In genomic region chr1:145988773-145989172, GRCh38 we compare ENCODE assay signal across 13 cellular contexts. TPM values are rescaled to one million over a fixed set of nuclear protein-coding genes. Genes with fewer than 3 reads are reported as not detected.
DNase-seq lines count a peak whose midpoint lies in the region; ATAC-seq, FAIRE-seq and TF ChIP-seq lines count a peak whose summit lies in the region.
"Had no signal": no experiment of that assay in that cellular context is flagged by ENCODE, and none has a peak within 500 bp of the region (broad histone marks: within the 10 kb centered on the region; RNA-seq: fewer than 3 reads in every experiment).

No MANE protein-coding gene starts in this region.

- H3K4me3 ChIP-seq in thyroid gland (replicated peaks in 1 of 3) (no peak overlapping the region), Caco-2 (ENCODE audit: low read depth, low read length) (no peak overlapping the region)
- H3K4me3 ChIP-seq: MG63 had no signal

- no peak for FAIRE-seq in RCC 7860 (lab: Jason Lieb, UNC)

- peak overlapping the region; percentile 43 for H3K4me3 Mint-ChIP-seq in activated naive CD4-positive, alpha-beta T cell treated with anti-CD3 and anti-CD28 coated beads, Interleukin-2, amount 50 U/mL, for 24 hours
- H3K4me3 Mint-ChIP-seq in activated T-helper 1 cell treated with anti-CD3 and anti-CD28 coated beads, Interleukin-12 subunit alpha, Interleukin-12 subunit beta, Interleukin-2, Interleukin-4 antibody, amounts not matched to agents 30 ng/mL and 10 ng/mL and 1 ng/mL, durations not matched to agents 14 hours and 24 hours and 36 hours: no peak overlapping the region
- H3K4me3 Mint-ChIP-seq in memory B cell: no peak overlapping the region
- no peak overlapping the region for H3K4me3 Mint-ChIP-seq in Caco-2 (ENCODE audit: unreplicated experiment)

- H3K36me3 ChIP-seq in thyroid gland (peaks cover 20% of the 10 kb centered on the region in 2 donors), Caco-2 (ENCODE audit: control insufficient read depth, insufficient read depth, low read length) (peaks cover 7% of the 10 kb centered on the region; the same call in 1 of the 2 replicates)

- no peak for DNase-seq in activated naive CD4-positive, alpha-beta T cell (lab: John Stamatoyannopoulos, UW)
- DNase-seq in activated T-helper 1 cell treated with anti-CD3 and anti-CD28 coated beads, Interleukin-12 subunit alpha, Interleukin-12 subunit beta, Interleukin-2, Interleukin-4 antibody, amounts not matched to agents 30 ng/mL and 10 ng/mL and 1 ng/mL, durations not matched to agents 14 hours and 24 hours and 36 hours (ENCODE audit: low spot score): no peak
- DNase-seq in memory B cell (ENCODE audit: low spot score in 2 of 2): no peak
- peak; percentile 27 to 39 for DNase-seq in thyroid gland
- DNase-seq in Caco-2: no peak
- no peak for DNase-seq in RCC 7860 (ENCODE audit: low spot score)
- no peak for DNase-seq in NCI-H146 (lab: John Stamatoyannopoulos, UW)
- DNase-seq: activated CD4-positive, alpha-beta T cell treated with anti-CD3 and anti-CD28 coated beads for 1 hour; AML-193; anterior cingulate cortex; MG63 had no signal

- peaks cover 29 to 59% of the 10 kb centered on the region in 2 donors for H3K4me1 ChIP-seq in thyroid gland
- peaks cover 22% of the 10 kb centered on the region for H3K4me1 ChIP-seq in Caco-2

- TF ChIP-seq POLR2A in thyroid gland (IDR thresholded peaks at IDR 0.05): no peak

- H3K9me3 ChIP-seq in thyroid gland (no peaks in the 10 kb centered on the region), Caco-2 (no peaks in the 10 kb centered on the region)
- H3K9me3 ChIP-seq: MG63 had no signal

- peaks cover 54% of the 10 kb centered on the region for H3K4me1 Mint-ChIP-seq in activated naive CD4-positive, alpha-beta T cell treated with anti-CD3 and anti-CD28 coated beads, Interleukin-2, amount 50 U/mL, for 24 hours
- peaks cover 70% of the 10 kb centered on the region for H3K4me1 Mint-ChIP-seq in activated T-helper 1 cell treated with anti-CD3 and anti-CD28 coated beads, Interleukin-12 subunit alpha, Interleukin-12 subunit beta, Interleukin-2, Interleukin-4 antibody, amounts not matched to agents 30 ng/mL and 10 ng/mL and 1 ng/mL, durations not matched to agents 14 hours and 24 hours and 36 hours (ENCODE audit: low read depth)
- H3K4me1 Mint-ChIP-seq in memory B cell (peaks cover 56% of the 10 kb centered on the region), Caco-2 (ENCODE audit: low read depth, unreplicated experiment) (peaks cover 21% of the 10 kb centered on the region)

- peak; percentile 14 for ATAC-seq in memory B cell (ENCODE audit: low read depth)

- POLR2A ChIA-PET in Caco-2 (lab: Charles Lee): interaction anchor here (0.5 kb wide), 1 partner anchor 23 kb away, joined by 9 read pairs; no protein-coding TSS in a partner anchor

- H3K27me3 ChIP-seq in thyroid gland (no peaks in the 10 kb centered on the region), Caco-2 (replicated peaks; ENCODE audit: control insufficient read depth, insufficient read depth, low read length) (no peaks in the 10 kb centered on the region)
- H3K27me3 ChIP-seq: MG63 had no signal

- TF ChIP-seq CTCF in thyroid gland (IDR thresholded peaks at IDR 0.05) (no peak), Caco-2 (IDR thresholded peaks at IDR 0.05; ENCODE audit: insufficient read depth in 1 of 2, low read depth in 1 of 2, low read length in 1 of 2, severe bottlenecking in 1 of 2, unreplicated experiment in 1 of 2) (no peak)

- no peaks in the 10 kb centered on the region for H3K27me3 Mint-ChIP-seq in activated naive CD4-positive, alpha-beta T cell treated with anti-CD3 and anti-CD28 coated beads, Interleukin-2, amount 50 U/mL, for 24 hours
- no peaks in the 10 kb centered on the region for H3K27me3 Mint-ChIP-seq in activated T-helper 1 cell treated with anti-CD3 and anti-CD28 coated beads, Interleukin-12 subunit alpha, Interleukin-12 subunit beta, Interleukin-2, Interleukin-4 antibody, amounts not matched to agents 30 ng/mL and 10 ng/mL and 1 ng/mL, durations not matched to agents 14 hours and 24 hours and 36 hours (ENCODE audit: insufficient read depth)
- H3K27me3 Mint-ChIP-seq in memory B cell: no peaks in the 10 kb centered on the region
- no peaks in the 10 kb centered on the region for H3K27me3 Mint-ChIP-seq in Caco-2 (ENCODE audit: insufficient read depth, unreplicated experiment)

- no peaks in the 10 kb centered on the region for H3K9me3 Mint-ChIP-seq in activated naive CD4-positive, alpha-beta T cell treated with anti-CD3 and anti-CD28 coated beads, Interleukin-2, amount 50 U/mL, for 24 hours
- H3K9me3 Mint-ChIP-seq in activated T-helper 1 cell treated with anti-CD3 and anti-CD28 coated beads, Interleukin-12 subunit alpha, Interleukin-12 subunit beta, Interleukin-2, Interleukin-4 antibody, amounts not matched to agents 30 ng/mL and 10 ng/mL and 1 ng/mL, durations not matched to agents 14 hours and 24 hours and 36 hours: no peaks in the 10 kb centered on the region
- H3K9me3 Mint-ChIP-seq in memory B cell (no peaks in the 10 kb centered on the region), Caco-2 (ENCODE audit: unreplicated experiment) (no peaks in the 10 kb centered on the region)

- BruUV-seq in Caco-2 (replicated peaks; lab: Mats Ljungman, UMichigan): no TSS peak

- H3K36me3 Mint-ChIP-seq in activated naive CD4-positive, alpha-beta T cell treated with anti-CD3 and anti-CD28 coated beads, Interleukin-2, amount 50 U/mL, for 24 hours: peaks cover 14% of the 10 kb centered on the region
- H3K36me3 Mint-ChIP-seq in activated T-helper 1 cell treated with anti-CD3 and anti-CD28 coated beads, Interleukin-12 subunit alpha, Interleukin-12 subunit beta, Interleukin-2, Interleukin-4 antibody, amounts not matched to agents 30 ng/mL and 10 ng/mL and 1 ng/mL, durations not matched to agents 14 hours and 24 hours and 36 hours (ENCODE audit: low read depth): peaks cover 22% of the 10 kb centered on the region
- H3K36me3 Mint-ChIP-seq in memory B cell (peaks cover 19% of the 10 kb centered on the region), Caco-2 (ENCODE audit: insufficient read depth, unreplicated experiment) (peaks cover 19% of the 10 kb centered on the region)

- peak overlapping the region; percentile 85 for H3K27ac Mint-ChIP-seq in activated naive CD4-positive, alpha-beta T cell treated with anti-CD3 and anti-CD28 coated beads, Interleukin-2, amount 50 U/mL, for 24 hours
- peak overlapping the region; percentile 26 for H3K27ac Mint-ChIP-seq in activated T-helper 1 cell treated with anti-CD3 and anti-CD28 coated beads, Interleukin-12 subunit alpha, Interleukin-12 subunit beta, Interleukin-2, Interleukin-4 antibody, amounts not matched to agents 30 ng/mL and 10 ng/mL and 1 ng/mL, durations not matched to agents 14 hours and 24 hours and 36 hours
- H3K27ac Mint-ChIP-seq in memory B cell: peak overlapping the region; percentile 82
- H3K27ac Mint-ChIP-seq in Caco-2 (ENCODE audit: unreplicated experiment): no peak overlapping the region

- 51 to 63% methylated on average over 5 of the region's 5 CpGs for WGBS in thyroid gland, 2 donors

- peak overlapping the region; percentile 47 to 96 (median 94) for H3K27ac ChIP-seq in thyroid gland

- intact Hi-C loops in activated T-helper 1 cell treated with anti-CD3 and anti-CD28 coated beads, Interleukin-12 subunit alpha, Interleukin-12 subunit beta, Interleukin-2, Interleukin-4 antibody, amounts not matched to agents 30 ng/mL and 10 ng/mL and 1 ng/mL, durations not matched to agents 14 hours and 24 hours and 36 hours (cut with micrococcal nuclease): no loop called here
- intact Hi-C loops in thyroid gland (cut with DNase I): no loop called here
- intact Hi-C loops in Caco-2 (cut with micrococcal nuclease; ENCODE audit: unreplicated experiment): no loop called here

- CTCF ChIA-PET in Caco-2 (lab: Charles Lee): interaction anchor here (0.6 kb wide), 1 partner anchor 15 kb away, joined by 3 read pairs; no protein-coding TSS in a partner anchor

RNA-seq across cellular contexts. Expression of gene TXNIP, which starts 7.6 kb away (rescaled TPM):
- 107 and 108 TPM in 2 replicates for total RNA-seq in activated T-helper 1 cell treated with anti-CD3 and anti-CD28 coated beads, Interleukin-12 subunit alpha, Interleukin-12 subunit beta, Interleukin-2, Interleukin-4 antibody, amounts not matched to agents 30 ng/mL and 10 ng/mL and 1 ng/mL, durations not matched to agents 14 hours and 24 hours and 36 hours
- 1,000 to 10,000 TPM in 2 of 4 donors, 100 to 1,000 TPM in 2; 739 to 2,947 (median 1,128) TPM for total RNA-seq in thyroid gland
- total RNA-seq in Caco-2 (2022): 27.5 and 38.6 TPM in 2 replicates

RNA-seq across cellular contexts. Expression of gene POLR3GL, which starts 24.3 kb away (rescaled TPM):
- total RNA-seq in activated T-helper 1 cell treated with anti-CD3 and anti-CD28 coated beads, Interleukin-12 subunit alpha, Interleukin-12 subunit beta, Interleukin-2, Interleukin-4 antibody, amounts not matched to agents 30 ng/mL and 10 ng/mL and 1 ng/mL, durations not matched to agents 14 hours and 24 hours and 36 hours: 10.6 and 11.6 TPM in 2 replicates
- total RNA-seq in thyroid gland (10 to 100 TPM; 12.5 to 36.4 (median 22.7) TPM), Caco-2 (2022) (2.9 and 3.4 TPM in 2 replicates)

RNA-seq across cellular contexts. Expression of gene ANKRD34A, which starts 24.4 kb away (rescaled TPM):
- total RNA-seq in activated T-helper 1 cell treated with anti-CD3 and anti-CD28 coated beads, Interleukin-12 subunit alpha, Interleukin-12 subunit beta, Interleukin-2, Interleukin-4 antibody, amounts not matched to agents 30 ng/mL and 10 ng/mL and 1 ng/mL, durations not matched to agents 14 hours and 24 hours and 36 hours: 4.8 and 5.1 TPM in 2 replicates
- total RNA-seq in thyroid gland (1 to 10 TPM in 2 of 4 donors, under 1 TPM in 2; 0.13 to 2.0 (median 0.97) TPM), Caco-2 (2022) (0.19 and 0.77 TPM in 2 replicates)

RNA-seq across cellular contexts. Expression of gene LIX1L, which starts 31.0 kb away (rescaled TPM):
- 30.3 and 32.2 TPM in 2 replicates for total RNA-seq in activated T-helper 1 cell treated with anti-CD3 and anti-CD28 coated beads, Interleukin-12 subunit alpha, Interleukin-12 subunit beta, Interleukin-2, Interleukin-4 antibody, amounts not matched to agents 30 ng/mL and 10 ng/mL and 1 ng/mL, durations not matched to agents 14 hours and 24 hours and 36 hours
- total RNA-seq in thyroid gland (10 to 100 TPM; 18.7 to 26.9 (median 20.3) TPM), Caco-2 (2022) (0.82 and 1.1 TPM in 2 replicates)

RNA-seq across cellular contexts. Expression of gene HJV, which starts 32.8 kb away (rescaled TPM):
- not detected in 2 replicates for total RNA-seq in activated T-helper 1 cell treated with anti-CD3 and anti-CD28 coated beads, Interleukin-12 subunit alpha, Interleukin-12 subunit beta, Interleukin-2, Interleukin-4 antibody, amounts not matched to agents 30 ng/mL and 10 ng/mL and 1 ng/mL, durations not matched to agents 14 hours and 24 hours and 36 hours
- total RNA-seq in thyroid gland: not detected
- not detected in 2 replicates for total RNA-seq in Caco-2 (2022)
- total RNA-seq: mesenteric fat pad had no signal

Comparison
In these comparisons a context has a peak if more than half of its experiments do, and no peak if none do; other contexts are left out.
1. DNase-seq: peak in thyroid gland (2 of 2); none in activated naive CD4-positive, alpha-beta T cell (0 of 4), activated T-helper 1 cell treated with anti-CD3 and anti-CD28 coated beads, Interleukin-12 subunit alpha, Interleukin-12 subunit beta, Interleukin-2, Interleukin-4 antibody, amounts not matched to agents 30 ng/mL and 10 ng/mL and 1 ng/mL, durations not matched to agents 14 hours and 24 hours and 36 hours (single experiment), memory B cell (0 of 2), Caco-2 (0 of 2), RCC 7860 (single experiment) and NCI-H146 (single experiment).